In genomic region chr12:45355750-45356149, GRCh38 we compare ENCODE assay signal across 16 cellular contexts.
DNase-seq lines count a peak whose midpoint lies in the region; ATAC-seq and TF ChIP-seq lines count a peak whose summit lies in the region.
"Had no signal": no experiment of that assay in that cellular context is flagged by ENCODE, and none has a peak within 500 bp of the region (broad histone marks: within the 10 kb centered on the region; RNA-seq: fewer than 3 reads in every experiment).

No MANE protein-coding gene starts in this region.

- H3K36me3 Mint-ChIP-seq in endodermal cell (ENCODE audit: low read depth), result peaks cover 71% of the 10 kb centered on the region
- peaks cover 29% of the 10 kb centered on the region for H3K36me3 Mint-ChIP-seq in progenitor cell of endocrine pancreas (ENCODE audit: insufficient read depth)

- POLR2A ChIA-PET in PC-3 (lab: Charles Lee; ENCODE audit: unreplicated experiment), result no interaction called here

- ATAC-seq in PC-3 (no peak), GM18907 (IDR thresholded peaks at IDR 0.05; ENCODE audit: unreplicated experiment) (no peak), GM21619 (IDR thresholded peaks at IDR 0.05; ENCODE audit: unreplicated experiment) (no peak)
- ATAC-seq: activated T-cell treated with anti-CD3 and anti-CD28 coated beads, Interleukin-2, amount 50 U/mL, for 4 hours; sciatic nerve had no signal

- H3K4me1 Mint-ChIP-seq in endodermal cell (peaks cover 15% of the 10 kb centered on the region), progenitor cell of endocrine pancreas (ENCODE audit: low read depth) (peaks cover 54% of the 10 kb centered on the region)
- H3K4me1 Mint-ChIP-seq: B cell had no signal

- H3K4me2 ChIP-seq in PC-3 (ENCODE audit: low read length), result no peak overlapping the region

- no peaks in the 10 kb centered on the region for H3F3A ChIP-seq in PC-3 (ENCODE audit: low read length, unreplicated experiment)

- H3K36me3 ChIP-seq in PC-3 (ENCODE audit: low read depth, low read length) (peaks cover 4% of the 10 kb centered on the region), endodermal cell (ENCODE audit: control insufficient read depth, insufficient read depth, low read length) (peaks cover 46% of the 10 kb centered on the region)

- H3K27ac ChIP-seq in PC-3 (ENCODE audit: low read length) (no peak overlapping the region), endodermal cell (ENCODE audit: low read depth, low read length) (no peak overlapping the region)
- H3K27ac ChIP-seq: suprapubic skin had no signal

- H3K9ac ChIP-seq in PC-3 (ENCODE audit: low read length) (no peak overlapping the region), endodermal cell (ENCODE audit: extremely low read depth, low read length, poor library complexity, severe bottlenecking) (no peak overlapping the region)

- no peaks in the 10 kb centered on the region for H3K9me3 ChIP-seq in PC-3 (ENCODE audit: low read length)
- peaks cover 4% of the 10 kb centered on the region for H3K9me3 ChIP-seq in endodermal cell (ENCODE audit: control insufficient read depth, low read length)
- H3K9me3 ChIP-seq: suprapubic skin had no signal

- H4K20me1 ChIP-seq in PC-3 (ENCODE audit: low read length), result no peaks in the 10 kb centered on the region

- H3K9me2 ChIP-seq in PC-3 (replicated peaks; ENCODE audit: low read length), result no peaks in the 10 kb centered on the region

- DNase-seq in Caki2 (ENCODE audit: low read depth) (peak; percentile 10), PC-3 (peak; percentile 24), endodermal cell (no peak), progenitor cell of endocrine pancreas (ENCODE audit: low spot score, unreplicated experiment) (no peak), NCI-H524 treated with DMSO at 0.1 percent for 48 hours (lab: John Stamatoyannopoulos, UW) (no peak), GDM1 (lab: John Stamatoyannopoulos, UW) (no peak)
- DNase-seq: activated CD4-positive, alpha-beta memory T cell treated with anti-CD3 and anti-CD28 coated beads, Interleukin-2, amount 10 ng/mL, durations not matched to agents 7 days and 5 days; activated T-cell treated with anti-CD3 and anti-CD28 coated beads, Interleukin-2, amount 50 U/mL, for 4 hours; NCI-H187; NCI-H510A; stimulated activated CD4-positive, alpha-beta T cell treated with anti-CD3 and anti-CD28 coated beads, Interleukin-2, amount 100 ng/mL, for 24 hours had no signal

- H3K27ac Mint-ChIP-seq in endodermal cell (peak overlapping the region; percentile 18), progenitor cell of endocrine pancreas (peak overlapping the region; percentile 56)
- H3K27ac Mint-ChIP-seq: activated CD4-positive, alpha-beta memory T cell treated with anti-CD3 and anti-CD28 coated beads, Interleukin-2, amount 10 ng/mL, durations not matched to agents 7 days and 5 days had no signal

- 87 to 95% methylated on average over 3 to 4 of the region's 4 CpGs for WGBS in endodermal cell (ENCODE audit: insufficient coverage in 1 of 2, insufficient read length in 1 of 2), 2 experiments

- H3K27me3 ChIP-seq in PC-3 (ENCODE audit: low read length) (no peaks in the 10 kb centered on the region), endodermal cell (ENCODE audit: control insufficient read depth, insufficient read depth, low read length, poor library complexity, severe bottlenecking) (no peaks in the 10 kb centered on the region)
- H3K27me3 ChIP-seq: suprapubic skin had no signal

- TF ChIP-seq CTCF in PC-3 (conservative IDR thresholded peaks at IDR 0.05; ENCODE audit: low read depth, low read length) (no peak), endodermal cell (conservative IDR thresholded peaks at IDR 0.05) (no peak), progenitor cell of endocrine pancreas (IDR thresholded peaks at IDR 0.05; ENCODE audit: unreplicated experiment) (no peak)

- no peaks in the 10 kb centered on the region for H3K79me2 ChIP-seq in PC-3 (ENCODE audit: low read length)

- H3K9me3 Mint-ChIP-seq in endodermal cell, result peaks cover 3% of the 10 kb centered on the region
- H3K9me3 Mint-ChIP-seq in progenitor cell of endocrine pancreas (ENCODE audit: low read depth), result no peaks in the 10 kb centered on the region
- H3K9me3 Mint-ChIP-seq: activated CD4-positive, alpha-beta memory T cell treated with anti-CD3 and anti-CD28 coated beads, Interleukin-2, amount 10 ng/mL, durations not matched to agents 7 days and 5 days had no signal

- CTCF ChIA-PET in PC-3 (lab: Charles Lee), result no interaction called here

- H3K4me3 ChIP-seq in PC-3 (ENCODE audit: low read length) (no peak overlapping the region), endodermal cell (ENCODE audit: low read length) (no peak overlapping the region)
- H3K4me3 ChIP-seq: suprapubic skin had no signal

- H3K27me3 Mint-ChIP-seq in endodermal cell (ENCODE audit: insufficient read depth) (no peaks in the 10 kb centered on the region), progenitor cell of endocrine pancreas (no peaks in the 10 kb centered on the region)
- H3K27me3 Mint-ChIP-seq: activated CD4-positive, alpha-beta memory T cell treated with anti-CD3 and anti-CD28 coated beads, Interleukin-2, amount 10 ng/mL, durations not matched to agents 7 days and 5 days; B cell had no signal

- H3K4me1 ChIP-seq in PC-3 (ENCODE audit: insufficient read depth, low read length), result no peaks in the 10 kb centered on the region
- peaks cover 2% of the 10 kb centered on the region for H3K4me1 ChIP-seq in endodermal cell (ENCODE audit: control insufficient read depth, insufficient read depth, low read length)

- no TSS peak for BruUV-seq in PC-3 (replicated peaks; lab: Mats Ljungman, UMichigan)

- intact Hi-C loops in PC-3 (cut with micrococcal nuclease), result no loop called here

- H2AFZ ChIP-seq in PC-3 (ENCODE audit: low read length), result no peak overlapping the region

- H3K4me3 Mint-ChIP-seq in endodermal cell, result no peak overlapping the region
- peak overlapping the region; percentile 12 for H3K4me3 Mint-ChIP-seq in progenitor cell of endocrine pancreas (ENCODE audit: low read depth)
- H3K4me3 Mint-ChIP-seq: activated CD4-positive, alpha-beta memory T cell treated with anti-CD3 and anti-CD28 coated beads, Interleukin-2, amount 10 ng/mL, durations not matched to agents 7 days and 5 days; activated T-cell treated with anti-CD3 and anti-CD28 coated beads, Interleukin-2, amount 50 U/mL, for 4 hours; B cell had no signal

- in situ Hi-C loops in Caki2 (cut with HindIII; ENCODE audit: low pct_unique_long_range_greater_than_20kb, low sequenced_read_pairs), result no loop called here

Comparison
In these comparisons a context has a peak if more than half of its experiments do, and no peak if none do; other contexts are left out.
1. DNase-seq: peak in Caki2 (single experiment) and PC-3 (single experiment); none in endodermal cell (single experiment), progenitor cell of endocrine pancreas (single experiment), NCI-H524 treated with DMSO at 0.1 percent for 48 hours (single experiment) and GDM1 (single experiment).